In genomic region chr3:129529436-129530210, GRCh38 we compare ENCODE assay signal across 21 cellular contexts. TPM values are rescaled to one million over a fixed set of nuclear protein-coding genes. Genes with fewer than 3 reads are reported as not detected.
A peak's percentile ranks its signal among the peaks of the same experiment; 100 is the strongest.
DNase-seq lines count a peak whose midpoint lies in the region; ATAC-seq and TF ChIP-seq lines count a peak whose summit lies in the region.
"Had no signal": no experiment of that assay in that cellular context is flagged by ENCODE, and none has a peak within 500 bp of the region (broad histone marks: within the 10 kb centered on the region; RNA-seq: fewer than 3 reads in every experiment).

No MANE protein-coding gene starts in this region.

- H3K27me3 Mint-ChIP-seq in GM23338 (ENCODE audit: insufficient read depth, low read depth, poor library complexity): peaks cover 25% of the 10 kb centered on the region
- H3K27me3 Mint-ChIP-seq in T-helper 17 cell: peaks cover 9% of the 10 kb centered on the region
- H3K27me3 Mint-ChIP-seq in endodermal cell (ENCODE audit: insufficient read depth): no peaks in the 10 kb centered on the region
- no peaks in the 10 kb centered on the region for H3K27me3 Mint-ChIP-seq in neural crest cell (ENCODE audit: low read depth)
- peaks cover 21% of the 10 kb centered on the region for H3K27me3 Mint-ChIP-seq in nephron progenitor cell (ENCODE audit: low read depth, poor library complexity)

- H3K9me2 ChIP-seq in GM23338 (ENCODE audit: insufficient read depth): 0 out of 2 replicates have a peak, but pooled peaks cover 6% of the 10 kb centered on the region

- H3K27me3 ChIP-seq in GM23338 (ENCODE audit: insufficient read depth): no peaks in the 10 kb centered on the region
- no peaks in the 10 kb centered on the region for H3K27me3 ChIP-seq in endodermal cell (ENCODE audit: control insufficient read depth, insufficient read depth, low read length, poor library complexity, severe bottlenecking)

- H3K4me2 ChIP-seq in GM23338: peak overlapping the region; percentile 55; the same call in 1 of the 2 replicates

- no peaks in the 10 kb centered on the region for H3K79me2 ChIP-seq in GM23338 (replicated peaks; ENCODE audit: insufficient read depth)

- H4K20me1 ChIP-seq in GM23338 (replicated peaks; ENCODE audit: insufficient read depth): no peaks in the 10 kb centered on the region

- H3K4me3 Mint-ChIP-seq in GM23338 (no peak overlapping the region), T-helper 17 cell (no peak overlapping the region), endodermal cell (no peak overlapping the region), neural crest cell (no peak overlapping the region), nephron progenitor cell (no peak overlapping the region)

- H3K27ac ChIP-seq in GM23338 (ENCODE audit: low read depth) (no peak overlapping the region), endodermal cell (ENCODE audit: low read depth, low read length) (no peak overlapping the region)

- ATAC-seq in GM23338 (no peak), T-helper 17 cell (no peak), left colon (no peak)
- ATAC-seq: Panc1 had no signal

- no peak overlapping the region for H3K27ac Mint-ChIP-seq in GM23338
- H3K27ac Mint-ChIP-seq in T-helper 17 cell: peak overlapping the region; percentile 45
- peak overlapping the region; percentile 86 for H3K27ac Mint-ChIP-seq in endodermal cell
- peak overlapping the region; percentile 52 for H3K27ac Mint-ChIP-seq in neural crest cell (ENCODE audit: unreplicated experiment)
- H3K27ac Mint-ChIP-seq in nephron progenitor cell: no peak overlapping the region

- H3K9me3 Mint-ChIP-seq in GM23338 (no peaks in the 10 kb centered on the region), endodermal cell (no peaks in the 10 kb centered on the region), neural crest cell (no peaks in the 10 kb centered on the region), nephron progenitor cell (no peaks in the 10 kb centered on the region)

- DNase-seq in GM23338 (ENCODE audit: low spot score) (no peak), T-helper 17 cell (no peak), endodermal cell (no peak), neural crest cell (ENCODE audit: low read depth, low spot score) (no peak), LoVo (ENCODE audit: low spot score) (no peak), nephron progenitor cell (no peak), HuH-7 (ENCODE audit: low spot score) (no peak), left colon (no peak)
- DNase-seq: AML-193, Caco-2, DMS53, GOT3, MM.1S, NCI-H1105, NCI-H187 treated with DMSO at 0.1 percent for 48 hours, NCI-H2171, NCI-H446 treated with DMSO at 0.1 percent for 48 hours, NCI-H748 treated with DMSO at 0.1 percent for 48 hours, SHP77 had no signal

- no peaks in the 10 kb centered on the region for H3K9me3 ChIP-seq in T-helper 17 cell (ENCODE audit: control insufficient read depth, low read length, poor library complexity, severe bottlenecking)
- no peaks in the 10 kb centered on the region for H3K9me3 ChIP-seq in endodermal cell (ENCODE audit: control insufficient read depth, low read length)
- H3K9me3 ChIP-seq: Caco-2 had no signal

- 92 to 94% methylated on average over 9 to 12 of the region's 12 CpGs for WGBS in endodermal cell (ENCODE audit: insufficient coverage in 1 of 2, insufficient read length in 1 of 2), 2 experiments

- peaks cover 11% of the 10 kb centered on the region; the same call in 1 of the 2 replicates for H3K4me1 ChIP-seq in GM23338 (ENCODE audit: insufficient read depth)
- H3K4me1 ChIP-seq in endodermal cell (ENCODE audit: control insufficient read depth, insufficient read depth, low read length): peaks cover 26% of the 10 kb centered on the region

- H3K4me1 Mint-ChIP-seq in GM23338 (peaks cover 32% of the 10 kb centered on the region), T-helper 17 cell (peaks cover 9% of the 10 kb centered on the region), endodermal cell (peaks cover 42% of the 10 kb centered on the region), neural crest cell (peaks cover 12% of the 10 kb centered on the region), nephron progenitor cell (peaks cover 43% of the 10 kb centered on the region)

- H2AFZ ChIP-seq in GM23338: peak overlapping the region; percentile 95

- H3K4me3 ChIP-seq in GM23338 (no peak overlapping the region), endodermal cell (ENCODE audit: low read length) (no peak overlapping the region)

- H3K36me3 ChIP-seq in GM23338 (ENCODE audit: insufficient read depth) (no peaks in the 10 kb centered on the region), endodermal cell (ENCODE audit: control insufficient read depth, insufficient read depth, low read length) (no peaks in the 10 kb centered on the region)

- H3F3A ChIP-seq in GM23338 (replicated peaks; ENCODE audit: low read depth): no peaks in the 10 kb centered on the region

- TF ChIP-seq CTCF in GM23338 (conservative IDR thresholded peaks at IDR 0.05; ENCODE audit: low read depth in 2 of 2) (no peak), endodermal cell (conservative IDR thresholded peaks at IDR 0.05) (no peak), neural crest cell (conservative IDR thresholded peaks at IDR 0.05) (no peak), nephron progenitor cell (IDR thresholded peaks at IDR 0.05) (no peak)

- H3K9ac ChIP-seq in endodermal cell (ENCODE audit: extremely low read depth, low read length, poor library complexity, severe bottlenecking): no peak overlapping the region

- H3K36me3 Mint-ChIP-seq in GM23338 (ENCODE audit: low read depth): no peaks in the 10 kb centered on the region; the same call in 2 of the 3 replicates
- no peaks in the 10 kb centered on the region for H3K36me3 Mint-ChIP-seq in T-helper 17 cell (ENCODE audit: low read depth)
- no peaks in the 10 kb centered on the region for H3K36me3 Mint-ChIP-seq in endodermal cell (ENCODE audit: low read depth)
- no peaks in the 10 kb centered on the region for H3K36me3 Mint-ChIP-seq in neural crest cell (ENCODE audit: low read depth)
- H3K36me3 Mint-ChIP-seq in nephron progenitor cell (ENCODE audit: low read depth): no peaks in the 10 kb centered on the region

- intact Hi-C loops in left colon (cut with DNase I, micrococcal nuclease): no loop called here

TF ChIP-seq in GM23338, 12 proteins besides CTCF, POLR2A, EP300 and RAD21 (continues in another document):
- TF ChIP-seq POLR2AphosphoS5 (IDR thresholded peaks at IDR 0.05; ENCODE audit: low read depth) (no peak), REST (IDR thresholded peaks at IDR 0.05; ENCODE audit: unreplicated experiment) (no peak), JUNB (IDR thresholded peaks at IDR 0.05; ENCODE audit: unreplicated experiment) (no peak), EZH2phosphoT487 (IDR thresholded peaks at IDR 0.05; ENCODE audit: unreplicated experiment) (no peak), EZH2 (IDR thresholded peaks at IDR 0.05; ENCODE audit: low read depth, unreplicated experiment) (no peak), CREB1 (CRISPR knock-in tag; IDR thresholded peaks at IDR 0.05; ENCODE audit: low read depth) (no peak), ZNF114 (CRISPR knock-in tag; IDR thresholded peaks at IDR 0.05) (no peak), NANOG (IDR thresholded peaks at IDR 0.05; ENCODE audit: borderline replicate concordance) (no peak)

RNA-seq across cellular contexts. Expression of gene RHO, which starts 1.2 kb away (rescaled TPM):
- total RNA-seq in GM23338 (2014; rRNA removed; shearing (Covaris generic)): not detected in 2 replicates
- not detected in 2 replicates for polyA plus RNA-seq in GM23338 (2016; fragmentation: Nextera tagmentation; extraction: Ambion mirVana)
- not detected for total RNA-seq in T-helper 17 cell
- total RNA-seq in endodermal cell: under 1 TPM; 0.22 to 0.26 TPM
- not detected for polyA plus RNA-seq in endodermal cell (2013, experiment 1 of 2)
- not detected for polyA plus RNA-seq in endodermal cell (2013, experiment 2 of 2)
- total RNA-seq in neural crest cell: not detected in 2 replicates
- not detected for total RNA-seq in left colon
- total RNA-seq: A673, Caco-2 had no signal

RNA-seq across cellular contexts. Expression of gene H1-8, which starts 13.4 kb away (rescaled TPM):
- not detected in 2 replicates for total RNA-seq in GM23338 (2014; rRNA removed; shearing (Covaris generic))
- not detected in 2 replicates for polyA plus RNA-seq in GM23338 (2016; fragmentation: Nextera tagmentation; extraction: Ambion mirVana)
- total RNA-seq in T-helper 17 cell (not detected), endodermal cell (not detected), neural crest cell (not detected in 2 replicates), left colon (not detected)
- polyA plus RNA-seq in endodermal cell (2013, experiment 1 of 2): not detected
- polyA plus RNA-seq in endodermal cell (2013, experiment 2 of 2): not detected
- total RNA-seq: A673, Caco-2 had no signal

Comparison
In these comparisons a context has a peak if more than half of its experiments do, and no peak if none do; other contexts are left out.
1. H3K27ac Mint-ChIP-seq: peak in T-helper 17 cell (single experiment), endodermal cell (single experiment) and neural crest cell (single experiment); none in GM23338 (single experiment) and nephron progenitor cell (single experiment).